1 cellular context compared by ENCODE assay signal in the genomic region with DNA sequence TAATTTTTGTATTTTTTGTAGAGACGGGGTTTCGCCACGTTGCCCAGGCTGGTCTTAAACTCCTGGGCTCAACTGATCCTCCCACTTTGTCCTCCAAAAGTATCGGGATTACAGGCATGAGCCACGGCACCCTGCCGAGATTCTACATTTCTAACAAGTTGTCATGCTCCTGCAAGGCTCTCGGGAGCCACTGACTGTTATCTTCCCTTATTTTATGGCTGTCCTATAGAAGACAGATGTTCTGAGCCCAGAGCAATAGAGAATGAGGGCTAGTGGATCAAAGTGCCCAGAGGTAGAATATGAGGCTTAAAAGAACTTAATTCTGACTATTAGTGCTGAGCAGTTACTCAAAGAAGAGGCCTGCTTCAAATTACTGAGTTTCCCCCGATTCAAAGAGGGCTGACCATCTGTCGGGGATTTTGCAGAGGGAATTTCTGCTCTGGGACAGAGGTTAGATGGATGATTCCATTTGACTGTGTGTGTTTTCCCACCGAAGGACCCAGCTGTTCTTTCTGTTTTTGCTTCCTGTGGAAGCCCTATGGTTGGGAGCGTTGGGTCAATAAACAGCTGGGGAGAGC.
TF ChIP-seq lines count a peak whose summit lies in the region.

No MANE protein-coding gene starts in this region.

TF ChIP-seq in HEK293, 187 proteins besides CTCF, POLR2A, EP300 and RAD21 (continued from another document and continues in another):
- TF ChIP-seq, protein P1, sequence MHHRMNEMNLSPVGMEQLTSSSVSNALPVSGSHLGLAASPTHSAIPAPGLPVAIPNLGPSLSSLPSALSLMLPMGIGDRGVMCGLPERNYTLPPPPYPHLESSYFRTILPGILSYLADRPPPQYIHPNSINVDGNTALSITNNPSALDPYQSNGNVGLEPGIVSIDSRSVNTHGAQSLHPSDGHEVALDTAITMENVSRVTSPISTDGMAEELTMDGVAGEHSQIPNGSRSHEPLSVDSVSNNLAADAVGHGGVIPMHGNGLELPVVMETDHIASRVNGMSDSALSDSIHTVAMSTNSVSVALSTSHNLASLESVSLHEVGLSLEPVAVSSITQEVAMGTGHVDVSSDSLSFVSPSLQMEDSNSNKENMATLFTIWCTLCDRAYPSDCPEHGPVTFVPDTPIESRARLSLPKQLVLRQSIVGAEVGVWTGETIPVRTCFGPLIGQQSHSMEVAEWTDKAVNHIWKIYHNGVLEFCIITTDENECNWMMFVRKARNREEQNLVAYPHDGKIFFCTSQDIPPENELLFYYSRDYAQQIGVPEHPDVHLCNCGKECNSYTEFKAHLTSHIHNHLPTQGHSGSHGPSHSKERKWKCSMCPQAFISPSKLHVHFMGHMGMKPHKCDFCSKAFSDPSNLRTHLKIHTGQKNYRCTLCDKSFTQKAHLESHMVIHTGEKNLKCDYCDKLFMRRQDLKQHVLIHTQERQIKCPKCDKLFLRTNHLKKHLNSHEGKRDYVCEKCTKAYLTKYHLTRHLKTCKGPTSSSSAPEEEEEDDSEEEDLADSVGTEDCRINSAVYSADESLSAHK (tag by site-specific recombination; IDR thresholded peaks at IDR 0.05), result peak; percentile 28; the same call in 1 of the 2 replicates
- TF ChIP-seq, protein P2, sequence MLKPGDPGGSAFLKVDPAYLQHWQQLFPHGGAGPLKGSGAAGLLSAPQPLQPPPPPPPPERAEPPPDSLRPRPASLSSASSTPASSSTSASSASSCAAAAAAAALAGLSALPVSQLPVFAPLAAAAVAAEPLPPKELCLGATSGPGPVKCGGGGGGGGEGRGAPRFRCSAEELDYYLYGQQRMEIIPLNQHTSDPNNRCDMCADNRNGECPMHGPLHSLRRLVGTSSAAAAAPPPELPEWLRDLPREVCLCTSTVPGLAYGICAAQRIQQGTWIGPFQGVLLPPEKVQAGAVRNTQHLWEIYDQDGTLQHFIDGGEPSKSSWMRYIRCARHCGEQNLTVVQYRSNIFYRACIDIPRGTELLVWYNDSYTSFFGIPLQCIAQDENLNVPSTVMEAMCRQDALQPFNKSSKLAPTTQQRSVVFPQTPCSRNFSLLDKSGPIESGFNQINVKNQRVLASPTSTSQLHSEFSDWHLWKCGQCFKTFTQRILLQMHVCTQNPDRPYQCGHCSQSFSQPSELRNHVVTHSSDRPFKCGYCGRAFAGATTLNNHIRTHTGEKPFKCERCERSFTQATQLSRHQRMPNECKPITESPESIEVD (tag by site-specific recombination; IDR thresholded peaks at IDR 0.05), result peak; percentile 66
- TF ChIP-seq SP3 (tag by site-specific recombination; IDR thresholded peaks at IDR 0.05), result no peak
- TF ChIP-seq ZNF426 (tag by site-specific recombination; IDR thresholded peaks at IDR 0.05), result no peak
- no peak for TF ChIP-seq KLF8 (tag by site-specific recombination; IDR thresholded peaks at IDR 0.05)
- TF ChIP-seq, protein P3, sequence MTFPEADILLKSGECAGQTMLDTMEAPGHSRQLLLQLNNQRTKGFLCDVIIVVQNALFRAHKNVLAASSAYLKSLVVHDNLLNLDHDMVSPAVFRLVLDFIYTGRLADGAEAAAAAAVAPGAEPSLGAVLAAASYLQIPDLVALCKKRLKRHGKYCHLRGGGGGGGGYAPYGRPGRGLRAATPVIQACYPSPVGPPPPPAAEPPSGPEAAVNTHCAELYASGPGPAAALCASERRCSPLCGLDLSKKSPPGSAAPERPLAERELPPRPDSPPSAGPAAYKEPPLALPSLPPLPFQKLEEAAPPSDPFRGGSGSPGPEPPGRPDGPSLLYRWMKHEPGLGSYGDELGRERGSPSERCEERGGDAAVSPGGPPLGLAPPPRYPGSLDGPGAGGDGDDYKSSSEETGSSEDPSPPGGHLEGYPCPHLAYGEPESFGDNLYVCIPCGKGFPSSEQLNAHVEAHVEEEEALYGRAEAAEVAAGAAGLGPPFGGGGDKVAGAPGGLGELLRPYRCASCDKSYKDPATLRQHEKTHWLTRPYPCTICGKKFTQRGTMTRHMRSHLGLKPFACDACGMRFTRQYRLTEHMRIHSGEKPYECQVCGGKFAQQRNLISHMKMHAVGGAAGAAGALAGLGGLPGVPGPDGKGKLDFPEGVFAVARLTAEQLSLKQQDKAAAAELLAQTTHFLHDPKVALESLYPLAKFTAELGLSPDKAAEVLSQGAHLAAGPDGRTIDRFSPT (tag by site-specific recombination; IDR thresholded peaks at IDR 0.05), result 0 out of 2 replicates have a peak, but pooled peaks have one; percentile 11
- no peak for TF ChIP-seq ZNF624 (tag by site-specific recombination; IDR thresholded peaks at IDR 0.05)
- no peak for TF ChIP-seq ZNF658 (tag by site-specific recombination; IDR thresholded peaks at IDR 0.05)
- no peak for TF ChIP-seq KLF7 (tag by site-specific recombination; IDR thresholded peaks at IDR 0.05; ENCODE audit: borderline replicate concordance)
- TF ChIP-seq ZNF707 (tag by site-specific recombination; IDR thresholded peaks at IDR 0.05), result no peak
- no peak for TF ChIP-seq ZNF354C (tag by site-specific recombination; IDR thresholded peaks at IDR 0.05; ENCODE audit: borderline replicate concordance, low read depth)
- peak; percentile 17; the same call in 1 of the 2 replicates for TF ChIP-seq ZNF600 (tag by site-specific recombination; IDR thresholded peaks at IDR 0.05)
- TF ChIP-seq, protein P4, sequence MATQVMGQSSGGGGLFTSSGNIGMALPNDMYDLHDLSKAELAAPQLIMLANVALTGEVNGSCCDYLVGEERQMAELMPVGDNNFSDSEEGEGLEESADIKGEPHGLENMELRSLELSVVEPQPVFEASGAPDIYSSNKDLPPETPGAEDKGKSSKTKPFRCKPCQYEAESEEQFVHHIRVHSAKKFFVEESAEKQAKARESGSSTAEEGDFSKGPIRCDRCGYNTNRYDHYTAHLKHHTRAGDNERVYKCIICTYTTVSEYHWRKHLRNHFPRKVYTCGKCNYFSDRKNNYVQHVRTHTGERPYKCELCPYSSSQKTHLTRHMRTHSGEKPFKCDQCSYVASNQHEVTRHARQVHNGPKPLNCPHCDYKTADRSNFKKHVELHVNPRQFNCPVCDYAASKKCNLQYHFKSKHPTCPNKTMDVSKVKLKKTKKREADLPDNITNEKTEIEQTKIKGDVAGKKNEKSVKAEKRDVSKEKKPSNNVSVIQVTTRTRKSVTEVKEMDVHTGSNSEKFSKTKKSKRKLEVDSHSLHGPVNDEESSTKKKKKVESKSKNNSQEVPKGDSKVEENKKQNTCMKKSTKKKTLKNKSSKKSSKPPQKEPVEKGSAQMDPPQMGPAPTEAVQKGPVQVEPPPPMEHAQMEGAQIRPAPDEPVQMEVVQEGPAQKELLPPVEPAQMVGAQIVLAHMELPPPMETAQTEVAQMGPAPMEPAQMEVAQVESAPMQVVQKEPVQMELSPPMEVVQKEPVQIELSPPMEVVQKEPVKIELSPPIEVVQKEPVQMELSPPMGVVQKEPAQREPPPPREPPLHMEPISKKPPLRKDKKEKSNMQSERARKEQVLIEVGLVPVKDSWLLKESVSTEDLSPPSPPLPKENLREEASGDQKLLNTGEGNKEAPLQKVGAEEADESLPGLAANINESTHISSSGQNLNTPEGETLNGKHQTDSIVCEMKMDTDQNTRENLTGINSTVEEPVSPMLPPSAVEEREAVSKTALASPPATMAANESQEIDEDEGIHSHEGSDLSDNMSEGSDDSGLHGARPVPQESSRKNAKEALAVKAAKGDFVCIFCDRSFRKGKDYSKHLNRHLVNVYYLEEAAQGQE (tag by site-specific recombination; IDR thresholded peaks at IDR 0.05), result no peak
- TF ChIP-seq, protein P5, sequence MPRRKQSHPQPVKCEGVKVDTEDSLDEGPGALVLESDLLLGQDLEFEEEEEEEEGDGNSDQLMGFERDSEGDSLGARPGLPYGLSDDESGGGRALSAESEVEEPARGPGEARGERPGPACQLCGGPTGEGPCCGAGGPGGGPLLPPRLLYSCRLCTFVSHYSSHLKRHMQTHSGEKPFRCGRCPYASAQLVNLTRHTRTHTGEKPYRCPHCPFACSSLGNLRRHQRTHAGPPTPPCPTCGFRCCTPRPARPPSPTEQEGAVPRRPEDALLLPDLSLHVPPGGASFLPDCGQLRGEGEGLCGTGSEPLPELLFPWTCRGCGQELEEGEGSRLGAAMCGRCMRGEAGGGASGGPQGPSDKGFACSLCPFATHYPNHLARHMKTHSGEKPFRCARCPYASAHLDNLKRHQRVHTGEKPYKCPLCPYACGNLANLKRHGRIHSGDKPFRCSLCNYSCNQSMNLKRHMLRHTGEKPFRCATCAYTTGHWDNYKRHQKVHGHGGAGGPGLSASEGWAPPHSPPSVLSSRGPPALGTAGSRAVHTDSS (tag by site-specific recombination; IDR thresholded peaks at IDR 0.05), result no peak
- TF ChIP-seq, protein P6, sequence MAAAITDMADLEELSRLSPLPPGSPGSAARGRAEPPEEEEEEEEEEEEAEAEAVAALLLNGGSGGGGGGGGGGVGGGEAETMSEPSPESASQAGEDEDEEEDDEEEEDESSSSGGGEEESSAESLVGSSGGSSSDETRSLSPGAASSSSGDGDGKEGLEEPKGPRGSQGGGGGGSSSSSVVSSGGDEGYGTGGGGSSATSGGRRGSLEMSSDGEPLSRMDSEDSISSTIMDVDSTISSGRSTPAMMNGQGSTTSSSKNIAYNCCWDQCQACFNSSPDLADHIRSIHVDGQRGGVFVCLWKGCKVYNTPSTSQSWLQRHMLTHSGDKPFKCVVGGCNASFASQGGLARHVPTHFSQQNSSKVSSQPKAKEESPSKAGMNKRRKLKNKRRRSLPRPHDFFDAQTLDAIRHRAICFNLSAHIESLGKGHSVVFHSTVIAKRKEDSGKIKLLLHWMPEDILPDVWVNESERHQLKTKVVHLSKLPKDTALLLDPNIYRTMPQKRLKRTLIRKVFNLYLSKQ (tag by site-specific recombination; IDR thresholded peaks at IDR 0.05; ENCODE audit: borderline replicate concordance), result no peak
- TF ChIP-seq ZNF335 (tag by site-specific recombination; conservative IDR thresholded peaks at IDR 0.05), result peak; percentile 54; the same call in 1 of the 2 replicates
- TF ChIP-seq PRDM1 (tag by site-specific recombination; IDR thresholded peaks at IDR 0.05), result no peak
- TF ChIP-seq ZNF571 (tag by site-specific recombination; IDR thresholded peaks at IDR 0.05), result no peak
- no peak for TF ChIP-seq RBAK (tag by site-specific recombination; IDR thresholded peaks at IDR 0.05)
- TF ChIP-seq, protein P7, sequence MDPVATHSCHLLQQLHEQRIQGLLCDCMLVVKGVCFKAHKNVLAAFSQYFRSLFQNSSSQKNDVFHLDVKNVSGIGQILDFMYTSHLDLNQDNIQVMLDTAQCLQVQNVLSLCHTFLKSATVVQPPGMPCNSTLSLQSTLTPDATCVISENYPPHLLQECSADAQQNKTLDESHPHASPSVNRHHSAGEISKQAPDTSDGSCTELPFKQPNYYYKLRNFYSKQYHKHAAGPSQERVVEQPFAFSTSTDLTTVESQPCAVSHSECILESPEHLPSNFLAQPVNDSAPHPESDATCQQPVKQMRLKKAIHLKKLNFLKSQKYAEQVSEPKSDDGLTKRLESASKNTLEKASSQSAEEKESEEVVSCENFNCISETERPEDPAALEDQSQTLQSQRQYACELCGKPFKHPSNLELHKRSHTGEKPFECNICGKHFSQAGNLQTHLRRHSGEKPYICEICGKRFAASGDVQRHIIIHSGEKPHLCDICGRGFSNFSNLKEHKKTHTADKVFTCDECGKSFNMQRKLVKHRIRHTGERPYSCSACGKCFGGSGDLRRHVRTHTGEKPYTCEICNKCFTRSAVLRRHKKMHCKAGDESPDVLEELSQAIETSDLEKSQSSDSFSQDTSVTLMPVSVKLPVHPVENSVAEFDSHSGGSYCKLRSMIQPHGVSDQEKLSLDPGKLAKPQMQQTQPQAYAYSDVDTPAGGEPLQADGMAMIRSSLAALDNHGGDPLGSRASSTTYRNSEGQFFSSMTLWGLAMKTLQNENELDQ (tag by site-specific recombination; IDR thresholded peaks at IDR 0.05; ENCODE audit: low read depth), result no peak
- TF ChIP-seq MYNN (tag by site-specific recombination; IDR thresholded peaks at IDR 0.05; ENCODE audit: borderline replicate concordance), result no peak
- peak; percentile 91 for TF ChIP-seq OSR2 (tag by site-specific recombination; IDR thresholded peaks at IDR 0.05)
- TF ChIP-seq GLIS1 (tag by site-specific recombination; IDR thresholded peaks at IDR 0.05), result peak; percentile 48
- no peak for TF ChIP-seq ZNF747 (tag by site-specific recombination; IDR thresholded peaks at IDR 0.05)
- no peak for TF ChIP-seq ZNF341 (tag by site-specific recombination; IDR thresholded peaks at IDR 0.05; ENCODE audit: low read depth)
- no peak for TF ChIP-seq ZNF501 (tag by site-specific recombination; IDR thresholded peaks at IDR 0.05)
- TF ChIP-seq, protein P8, sequence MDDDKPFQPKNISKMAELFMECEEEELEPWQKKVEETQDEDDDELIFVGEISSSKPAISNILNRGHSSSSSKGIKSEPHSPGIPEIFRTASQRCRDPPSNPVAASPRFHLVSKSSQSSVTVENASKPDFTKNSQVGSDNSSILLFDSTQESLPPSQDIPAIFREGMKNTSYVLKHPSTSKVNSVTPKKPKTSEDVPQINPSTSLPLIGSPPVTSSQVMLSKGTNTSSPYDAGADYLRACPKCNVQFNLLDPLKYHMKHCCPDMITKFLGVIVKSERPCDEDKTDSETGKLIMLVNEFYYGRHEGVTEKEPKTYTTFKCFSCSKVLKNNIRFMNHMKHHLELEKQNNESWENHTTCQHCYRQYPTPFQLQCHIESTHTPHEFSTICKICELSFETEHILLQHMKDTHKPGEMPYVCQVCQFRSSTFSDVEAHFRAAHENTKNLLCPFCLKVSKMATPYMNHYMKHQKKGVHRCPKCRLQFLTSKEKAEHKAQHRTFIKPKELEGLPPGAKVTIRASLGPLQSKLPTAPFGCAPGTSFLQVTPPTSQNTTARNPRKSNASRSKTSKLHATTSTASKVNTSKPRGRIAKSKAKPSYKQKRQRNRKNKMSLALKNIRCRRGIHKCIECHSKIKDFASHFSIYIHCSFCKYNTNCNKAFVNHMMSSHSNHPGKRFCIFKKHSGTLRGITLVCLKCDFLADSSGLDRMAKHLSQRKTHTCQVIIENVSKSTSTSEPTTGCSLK (tag by site-specific recombination; IDR thresholded peaks at IDR 0.05), result no peak
- TF ChIP-seq ZNF211 (tag by site-specific recombination; IDR thresholded peaks at IDR 0.05; ENCODE audit: low read depth), result no peak
- TF ChIP-seq ZNF266 (tag by site-specific recombination; IDR thresholded peaks at IDR 0.05; ENCODE audit: low read depth), result no peak
- no peak for TF ChIP-seq WT1 (tag by site-specific recombination; IDR thresholded peaks at IDR 0.05)
- TF ChIP-seq OVOL3 (tag by site-specific recombination; IDR thresholded peaks at IDR 0.05), result no peak
- no peak for TF ChIP-seq ZNF19 (tag by site-specific recombination; IDR thresholded peaks at IDR 0.05; ENCODE audit: low read depth)
- TF ChIP-seq, protein P9, sequence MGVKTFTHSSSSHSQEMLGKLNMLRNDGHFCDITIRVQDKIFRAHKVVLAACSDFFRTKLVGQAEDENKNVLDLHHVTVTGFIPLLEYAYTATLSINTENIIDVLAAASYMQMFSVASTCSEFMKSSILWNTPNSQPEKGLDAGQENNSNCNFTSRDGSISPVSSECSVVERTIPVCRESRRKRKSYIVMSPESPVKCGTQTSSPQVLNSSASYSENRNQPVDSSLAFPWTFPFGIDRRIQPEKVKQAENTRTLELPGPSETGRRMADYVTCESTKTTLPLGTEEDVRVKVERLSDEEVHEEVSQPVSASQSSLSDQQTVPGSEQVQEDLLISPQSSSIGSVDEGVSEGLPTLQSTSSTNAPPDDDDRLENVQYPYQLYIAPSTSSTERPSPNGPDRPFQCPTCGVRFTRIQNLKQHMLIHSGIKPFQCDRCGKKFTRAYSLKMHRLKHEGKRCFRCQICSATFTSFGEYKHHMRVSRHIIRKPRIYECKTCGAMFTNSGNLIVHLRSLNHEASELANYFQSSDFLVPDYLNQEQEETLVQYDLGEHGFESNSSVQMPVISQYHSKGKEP (tag by site-specific recombination; IDR thresholded peaks at IDR 0.05), result 0 out of 2 replicates have a peak, but pooled peaks have one; percentile 46
